ENCODE assay signal across 24 cellular contexts in genomic region chr20:64098471-64099013, GRCh38.
"Had no signal": no experiment of that assay in that cellular context is flagged by ENCODE, and none has a peak within 500 bp of the region (broad histone marks: within the 10 kb centered on the region; RNA-seq: fewer than 3 reads in every experiment).

No MANE protein-coding gene starts in this region.

- DNase-seq: activated B cell treated with CpG ODN at 0.5 μM for 24 hours; activated CD4-positive, alpha-beta memory T cell treated with anti-CD3 and anti-CD28 coated beads for 36 hours; activated CD4-positive, alpha-beta T cell treated with anti-CD3 and anti-CD28 coated beads for 4 hours; activated CD4-positive, alpha-beta T cell treated with anti-CD3 and anti-CD28 coated beads, Interleukin-2, amount 10 ng/mL, durations not matched to agents 24 days and 14 days; activated CD4-positive, alpha-beta T cell treated with anti-CD3 and anti-CD28 coated beads, Interleukin-2, amount 50 U/mL, for 1 hour; activated CD4-positive, alpha-beta T cell treated with anti-CD3 and anti-CD28 coated beads, Interleukin-2, amount 50 U/mL, for 4 hours; activated CD4-positive, CD25-positive, alpha-beta regulatory T cell treated with anti-CD3 and anti-CD28 coated beads, Interleukin-2, amount 50 U/mL, for 72 hours; activated CD8-positive, alpha-beta memory T cell treated with anti-CD3 and anti-CD28 coated beads, Interleukin-2, amount 50 U/mL, for 4 hours; activated CD8-positive, alpha-beta T cell treated with anti-CD3 and anti-CD28 coated beads for 36 hours; activated effector memory CD4-positive, alpha-beta T cell treated with Interleukin-2 at 50 U/mL for 16 hours; activated gamma-delta T cell; activated naive CD4-positive, alpha-beta T cell treated with anti-CD3 and anti-CD28 coated beads, Interleukin-2, amount 10 ng/mL, durations not matched to agents 7 days and 5 days; activated naive CD4-positive, alpha-beta T cell treated with Interleukin-2 at 50 U/mL for 16 hours; activated naive CD8-positive, alpha-beta T cell treated with anti-CD3 and anti-CD28 coated beads, Interleukin-2, amount 10 ng/mL, durations not matched to agents 7 days and 5 days; activated naive CD8-positive, alpha-beta T cell treated with anti-CD3 and anti-CD28 coated beads, Interleukin-2, amount 50 U/mL, for 24 hours; activated T-cell treated with anti-CD3 and anti-CD28 coated beads for 4 hours; activated T-cell treated with anti-CD3 and anti-CD28 coated beads, Interleukin-2, amount 50 U/mL, for 1 hour; activated T-cell treated with anti-CD3 and anti-CD28 coated beads, Interleukin-2, amount 50 U/mL, for 4 hours; cerebellar nuclear complex; T-helper 1 cell; T-helper 2 cell; T-helper 9 cell had no signal

- H3K4me3 ChIP-seq: ascending aorta, cardiac muscle cell had no signal

- H3K36me3 ChIP-seq: ascending aorta, cardiac muscle cell had no signal

- H3K9me3 ChIP-seq: ascending aorta had no signal

- ATAC-seq: activated CD8-positive, alpha-beta T cell treated with anti-CD3 and anti-CD28 coated beads for 36 hours; activated naive CD8-positive, alpha-beta T cell treated with anti-CD3 and anti-CD28 coated beads, Interleukin-2, amount 50 U/mL, for 24 hours; activated T-cell treated with anti-CD3 and anti-CD28 coated beads, Interleukin-2, amount 50 U/mL, for 4 hours had no signal

- H3K4me1 ChIP-seq: ascending aorta had no signal
